In the genomic region with DNA sequence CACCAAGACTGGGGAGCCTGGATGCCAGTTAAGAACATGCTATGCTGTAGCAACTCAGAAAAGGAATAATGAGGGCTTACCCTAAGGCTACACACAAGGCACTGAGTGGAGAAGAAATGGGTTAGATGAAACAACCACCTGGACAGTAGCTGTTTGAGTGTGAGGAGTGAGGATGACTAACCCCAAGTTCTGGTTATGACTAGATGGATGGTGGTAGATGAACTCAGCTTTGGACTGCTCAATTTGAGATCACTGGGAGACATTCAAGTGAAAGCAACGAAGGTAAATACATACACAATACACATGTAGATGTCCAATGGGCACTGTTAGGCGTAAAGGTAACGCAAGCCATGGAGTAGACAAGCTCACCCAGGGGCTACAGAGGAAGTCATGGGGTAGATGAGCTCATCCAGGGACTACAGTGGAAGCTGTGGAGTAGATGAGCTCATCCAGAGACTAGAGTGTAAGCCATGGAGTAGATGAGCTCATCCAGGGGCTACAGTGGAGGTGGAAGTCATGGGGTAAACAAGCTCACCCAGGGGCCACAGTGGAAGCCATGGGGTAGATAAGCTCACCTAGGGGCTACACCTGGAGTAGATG, we compare ENCODE assay signal across 11 cellular contexts.
DNase-seq lines count a peak whose midpoint lies in the region; ATAC-seq and TF ChIP-seq lines count a peak whose summit lies in the region.
"Had no signal": no experiment of that assay in that cellular context is flagged by ENCODE, and none has a peak within 500 bp of the region (broad histone marks: within the 10 kb centered on the region; RNA-seq: fewer than 3 reads in every experiment).

No MANE protein-coding gene starts in this region.

- H3K27ac Mint-ChIP-seq in activated naive CD8-positive, alpha-beta T cell treated with anti-CD3 and anti-CD28 coated beads, Interleukin-2, amount 10 ng/mL, durations not matched to agents 7 days and 5 days: no peak overlapping the region
- H3K27ac Mint-ChIP-seq: activated naive CD8-positive, alpha-beta T cell; naive B cell had no signal

- ATAC-seq in GM19463 (IDR thresholded peaks at IDR 0.05; ENCODE audit: unreplicated experiment): peak; percentile 93
- peak; percentile 73 for ATAC-seq in HG03060 (IDR thresholded peaks at IDR 0.05; ENCODE audit: low read depth, unreplicated experiment)
- ATAC-seq in activated naive CD8-positive, alpha-beta T cell treated with anti-CD3 and anti-CD28 coated beads, Interleukin-2, amount 10 ng/mL, durations not matched to agents 7 days and 5 days (ENCODE audit: low read depth): peak; percentile 42

- no peak overlapping the region for H3K27ac ChIP-seq in SJCRH30

- no peaks in the 10 kb centered on the region for H3K27me3 Mint-ChIP-seq in activated naive CD8-positive, alpha-beta T cell treated with anti-CD3 and anti-CD28 coated beads, Interleukin-2, amount 10 ng/mL, durations not matched to agents 7 days and 5 days
- H3K27me3 Mint-ChIP-seq: activated naive CD8-positive, alpha-beta T cell; naive B cell had no signal

- in situ Hi-C loops in GM13977 (cut with MboI; ENCODE audit: low pct_unique_long_range_greater_than_20kb, low sequenced_read_pairs, unreplicated experiment): loop anchor here (25.0 kb wide), 1 partner anchor 561 kb away; no protein-coding TSS in a partner anchor

- POLR2A ChIA-PET in activated naive CD8-positive, alpha-beta T cell treated with anti-CD3 and anti-CD28 coated beads, Interleukin-2, amount 10 ng/mL, durations not matched to agents 7 days and 5 days (lab: Charles Lee): no interaction called here

- no peak overlapping the region for H3K4me3 Mint-ChIP-seq in activated naive CD8-positive, alpha-beta T cell treated with anti-CD3 and anti-CD28 coated beads, Interleukin-2, amount 10 ng/mL, durations not matched to agents 7 days and 5 days
- H3K4me3 Mint-ChIP-seq: activated naive CD8-positive, alpha-beta T cell; naive B cell had no signal

- no peak for TF ChIP-seq CTCF in GM13977 (IDR thresholded peaks at IDR 0.05; ENCODE audit: extremely low read depth, insufficient read depth, missing control alignments)

- peaks cover 11% of the 10 kb centered on the region for H3K9me3 Mint-ChIP-seq in activated naive CD8-positive, alpha-beta T cell treated with anti-CD3 and anti-CD28 coated beads, Interleukin-2, amount 10 ng/mL, durations not matched to agents 7 days and 5 days

- no peaks in the 10 kb centered on the region for H3K9me3 ChIP-seq in SJCRH30 (replicated peaks)

- H3K4me1 Mint-ChIP-seq in activated naive CD8-positive, alpha-beta T cell treated with anti-CD3 and anti-CD28 coated beads, Interleukin-2, amount 10 ng/mL, durations not matched to agents 7 days and 5 days: no peaks in the 10 kb centered on the region
- H3K4me1 Mint-ChIP-seq: naive B cell had no signal

- peak; percentile 9 for DNase-seq in GM13977 (ENCODE audit: low spot score)
- no peak for DNase-seq in activated naive CD8-positive, alpha-beta T cell treated with anti-CD3 and anti-CD28 coated beads, Interleukin-2, amount 10 ng/mL, durations not matched to agents 7 days and 5 days
- DNase-seq in SJCRH30: no peak
- DNase-seq in islet precursor cell: no peak
- DNase-seq in MV-4-11 (lab: John Stamatoyannopoulos, UW): no peak
- DNase-seq in middle frontal gyrus (ENCODE audit: extremely low spot score, low spot score): no peak
- DNase-seq: naive B cell, NCI-H1694 had no signal

- peaks cover 11% of the 10 kb centered on the region for H3K36me3 Mint-ChIP-seq in activated naive CD8-positive, alpha-beta T cell treated with anti-CD3 and anti-CD28 coated beads, Interleukin-2, amount 10 ng/mL, durations not matched to agents 7 days and 5 days

- no peaks in the 10 kb centered on the region for H3K27me3 ChIP-seq in SJCRH30

- H3K4me1 ChIP-seq in SJCRH30: no peaks in the 10 kb centered on the region

- H3K36me3 ChIP-seq in SJCRH30: no peaks in the 10 kb centered on the region

- no peak overlapping the region for H3K4me3 ChIP-seq in SJCRH30

Comparison
In these comparisons a context has a peak if more than half of its experiments do, and no peak if none do; other contexts are left out.
1. ATAC-seq: peak in every context shown above with its lines; median percentile 93 in GM19463; 73 in HG03060; 42 in activated naive CD8-positive, alpha-beta T cell treated with anti-CD3 and anti-CD28 coated beads, Interleukin-2, amount 10 ng/mL, durations not matched to agents 7 days and 5 days.